Comparison of ENCODE assay signal across 9 cellular contexts in genomic region chr17:40903129-40903847, GRCh38. TPM values are rescaled to one million over a fixed set of nuclear protein-coding genes. Genes with fewer than 3 reads are reported as not detected.
DNase-seq lines count a peak whose midpoint lies in the region; ATAC-seq, FAIRE-seq and TF ChIP-seq lines count a peak whose summit lies in the region.
"Had no signal": no experiment of that assay in that cellular context is flagged by ENCODE, and none has a peak within 500 bp of the region (broad histone marks: within the 10 kb centered on the region; RNA-seq: fewer than 3 reads in every experiment).

No MANE protein-coding gene starts in this region.

- ATAC-seq in HG03175 (IDR thresholded peaks at IDR 0.05; ENCODE audit: unreplicated experiment) (peak; percentile 45), SK-N-SH treated with all-trans-retinoic acid at 6 μM for 48 hours (peak; percentile 63), left lung (peak; percentile 83), HG03280 (IDR thresholded peaks at IDR 0.05; ENCODE audit: unreplicated experiment) (no peak)

- CTCF ChIA-PET in HEK293T (lab: Yijun Ruan, JAX): no interaction called here

- no peak for TF ChIP-seq POLR2A in GM12892 (IDR thresholded peaks at IDR 0.05; ENCODE audit: low read depth, low read length)

- H3K27me3 Mint-ChIP-seq in progenitor cell of endocrine pancreas: no peaks in the 10 kb centered on the region

- H3K4me1 ChIP-seq in left lung: peaks cover 0 to 12% of the 10 kb centered on the region in 2 donors

- H3K27ac ChIP-seq in left lung: no peak overlapping the region
- H3K27ac ChIP-seq: HL-60 had no signal

- peaks cover 25% of the 10 kb centered on the region for H3K4me1 Mint-ChIP-seq in progenitor cell of endocrine pancreas (ENCODE audit: low read depth)

- no peak for FAIRE-seq in GM12892 (lab: Jason Lieb, UNC)

- no peaks in the 10 kb centered on the region for H3K9me3 Mint-ChIP-seq in progenitor cell of endocrine pancreas (ENCODE audit: low read depth)

- peak; percentile 41 for DNase-seq in AG20443 (ENCODE audit: low spot score)
- no peak for DNase-seq in left lung
- DNase-seq in progenitor cell of endocrine pancreas (ENCODE audit: low spot score, unreplicated experiment): no peak
- DNase-seq in GM12892 (ENCODE audit: insufficient read length): no peak
- DNase-seq in HEK293T (ENCODE audit: extremely low spot score): no peak

- no peaks in the 10 kb centered on the region for H3K9me3 ChIP-seq in left lung

- intact Hi-C loops in left lung (cut with DNase I): loop anchor here in 1 of 2 donors (10.0 kb wide), 1 partner anchor 642 kb away; no protein-coding TSS in a partner anchor

- POLR2A ChIA-PET in HEK293T (lab: Yijun Ruan, JAX): no interaction called here

- H3K27ac Mint-ChIP-seq in progenitor cell of endocrine pancreas: no peak overlapping the region

- no peak overlapping the region for H3K4me3 ChIP-seq in left lung

- no peak for TF ChIP-seq CTCF in left lung (IDR thresholded peaks at IDR 0.05)
- TF ChIP-seq CTCF in progenitor cell of endocrine pancreas (IDR thresholded peaks at IDR 0.05; ENCODE audit: unreplicated experiment): no peak

- H3K36me3 Mint-ChIP-seq in progenitor cell of endocrine pancreas (ENCODE audit: insufficient read depth): no peaks in the 10 kb centered on the region

- no peaks in the 10 kb centered on the region for H3K36me3 ChIP-seq in left lung

- peaks cover 0 to 19% of the 10 kb centered on the region in 2 donors for H3K27me3 ChIP-seq in left lung

- H3K4me3 Mint-ChIP-seq in progenitor cell of endocrine pancreas (ENCODE audit: low read depth): no peak overlapping the region

TF ChIP-seq in SK-N-SH treated with all-trans-retinoic acid at 6 μM for 48 hours, 23 proteins besides CTCF, POLR2A, EP300 and RAD21:
- TF ChIP-seq ISL1 (CRISPR knock-in tag; IDR thresholded peaks at IDR 0.05): no peak

TF ChIP-seq in HEK293T, 16 proteins besides CTCF, POLR2A, EP300 and RAD21:
- TF ChIP-seq FOXM1 (IDR thresholded peaks at IDR 0.05; ENCODE audit: borderline replicate concordance) (no peak), NFRKB (IDR thresholded peaks at IDR 0.05) (no peak), FOXK2 (IDR thresholded peaks at IDR 0.05) (no peak), ZNF384 (IDR thresholded peaks at IDR 0.05) (no peak), BHLHE40 (IDR thresholded peaks at IDR 0.05; ENCODE audit: borderline replicate concordance) (no peak), ARNT (IDR thresholded peaks at IDR 0.05) (no peak), TARDBP (IDR thresholded peaks at IDR 0.05) (no peak), L3MBTL2 (conservative IDR thresholded peaks at IDR 0.05) (no peak), PKNOX1 (IDR thresholded peaks at IDR 0.05) (no peak), SP1 (IDR thresholded peaks at IDR 0.05) (no peak), CTBP1 (IDR thresholded peaks at IDR 0.05; ENCODE audit: borderline replicate concordance) (no peak), ELF4 (IDR thresholded peaks at IDR 0.05) (no peak), LEF1 (IDR thresholded peaks at IDR 0.05; ENCODE audit: borderline replicate concordance) (no peak), FOXA1 (IDR thresholded peaks at IDR 0.05) (no peak), HDGF (IDR thresholded peaks at IDR 0.05; ENCODE audit: borderline replicate concordance) (no peak), SUZ12 (IDR thresholded peaks at IDR 0.05) (no peak)

RNA-seq across cellular contexts. Expression of gene KRT20, which starts 18.2 kb away (rescaled TPM):
- total RNA-seq in left lung (not detected), progenitor cell of endocrine pancreas (not detected in 2 replicates)
- polyA plus RNA-seq in GM12892 (2012; ENCODE audit: missing spikeins): not detected

RNA-seq across cellular contexts. Expression of gene KRT23, which starts 34.2 kb away (rescaled TPM):
- total RNA-seq in left lung: 1 to 10 TPM in 1 of 2 donors, under 1 TPM in 1; 0.35 to 5.6 TPM
- 2.1 and 3.8 TPM in 2 replicates for total RNA-seq in progenitor cell of endocrine pancreas
- not detected for polyA plus RNA-seq in GM12892 (2012; ENCODE audit: missing spikeins)

RNA-seq across cellular contexts. Expression of gene KRT12, which starts 36.3 kb away (rescaled TPM):
- total RNA-seq in left lung (not detected), progenitor cell of endocrine pancreas (not detected in 2 replicates)
- not detected for polyA plus RNA-seq in GM12892 (2012; ENCODE audit: missing spikeins)
